ENCODE assay signal across 2 cellular contexts in genomic region chr15:31366169-31366734, GRCh38.
TF ChIP-seq lines count a peak whose summit lies in the region.

No MANE protein-coding gene starts in this region.

TF ChIP-seq in K562, 482 proteins besides CTCF, POLR2A, EP300 and RAD21:
- no peak for TF ChIP-seq MTA3 (IDR thresholded peaks at IDR 0.05; ENCODE audit: borderline replicate concordance)
- no peak for TF ChIP-seq RAD51 (IDR thresholded peaks at IDR 0.05; ENCODE audit: borderline replicate concordance, low read depth)
- TF ChIP-seq HBP1 (CRISPR knock-in tag; IDR thresholded peaks at IDR 0.05) = no peak
- TF ChIP-seq XRCC5 (IDR thresholded peaks at IDR 0.05; ENCODE audit: low read depth, low read length) = no peak
- no peak for TF ChIP-seq ARID4B (CRISPR knock-in tag; IDR thresholded peaks at IDR 0.05)
- TF ChIP-seq ZNF408 (CRISPR knock-in tag; IDR thresholded peaks at IDR 0.05; ENCODE audit: low read depth) = no peak
- TF ChIP-seq C11orf30 (IDR thresholded peaks at IDR 0.05; ENCODE audit: low read depth) = no peak
- no peak for TF ChIP-seq HMG20A (CRISPR knock-in tag; conservative IDR thresholded peaks at IDR 0.05)
- no peak for TF ChIP-seq ZNF644 (tag; IDR thresholded peaks at IDR 0.05; ENCODE audit: low read depth)
- no peak for TF ChIP-seq ZFP1 (CRISPR knock-in tag; IDR thresholded peaks at IDR 0.05)
- TF ChIP-seq DMBX1 (CRISPR knock-in tag; IDR thresholded peaks at IDR 0.05; ENCODE audit: borderline replicate concordance) = no peak
- no peak for TF ChIP-seq ATF3 (IDR thresholded peaks at IDR 0.05)
- no peak for TF ChIP-seq ATF3 (CRISPR knock-in tag; conservative IDR thresholded peaks at IDR 0.05)
- TF ChIP-seq FOXO4 (CRISPR knock-in tag; IDR thresholded peaks at IDR 0.05) = no peak

TF ChIP-seq in HepG2, 621 proteins besides CTCF, POLR2A, EP300 and RAD21:
- TF ChIP-seq ZNF562 (CRISPR knock-in tag; IDR thresholded peaks at IDR 0.05; ENCODE audit: borderline replicate concordance) = no peak
